Comparison of ENCODE assay signal across 9 cellular contexts in the genomic region with DNA sequence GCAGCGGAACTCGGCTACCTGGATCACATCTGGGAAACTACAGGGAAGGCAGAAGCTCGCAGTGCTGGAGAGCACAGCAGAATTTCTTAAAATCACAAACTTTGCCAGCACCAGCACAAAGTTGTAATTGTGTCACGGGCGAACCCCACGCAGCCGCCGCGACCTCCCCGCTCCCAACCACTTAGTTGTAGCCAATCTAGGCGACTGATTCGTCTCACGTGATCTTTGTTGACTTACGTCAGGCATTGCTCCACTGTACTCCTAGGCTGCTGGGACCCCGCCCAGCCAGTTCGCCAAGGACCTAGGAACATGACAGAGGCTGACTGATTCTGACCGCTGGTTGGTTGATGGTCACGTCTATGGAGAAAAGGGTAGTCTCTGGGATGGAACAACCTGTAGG. TPM values are rescaled to one million over a fixed set of nuclear protein-coding genes. Genes with fewer than 3 reads are reported as not detected.
A peak's percentile ranks its signal among the peaks of the same experiment; 100 is the strongest.
DNase-seq lines count a peak whose midpoint lies in the region; ATAC-seq and TF ChIP-seq lines count a peak whose summit lies in the region.
"Had no signal": no experiment of that assay in that cellular context is flagged by ENCODE, and none has a peak within 500 bp of the region (broad histone marks: within the 10 kb centered on the region; RNA-seq: fewer than 3 reads in every experiment).

UTY (minus strand) TSS at position 206 of the 400 bp plus-strand sequence. CDS start 368 bp downstream, outside the sequence.

- peaks cover 17% of the 10 kb centered on the region for H3K4me1 Mint-ChIP-seq in activated T-helper 1 cell treated with anti-CD3 and anti-CD28 coated beads, Interleukin-12 subunit alpha, Interleukin-12 subunit beta, Interleukin-2, Interleukin-4 antibody, amounts not matched to agents 30 ng/mL and 10 ng/mL and 1 ng/mL, durations not matched to agents 14 hours and 24 hours and 36 hours (ENCODE audit: low read depth)
- H3K4me1 Mint-ChIP-seq in Caco-2 (ENCODE audit: low read depth, unreplicated experiment) (no peaks in the 10 kb centered on the region), progenitor cell of endocrine pancreas (ENCODE audit: low read depth) (no peaks in the 10 kb centered on the region)

- H3K9me3 ChIP-seq in MG63 (no peaks in the 10 kb centered on the region), Caco-2 (no peaks in the 10 kb centered on the region)

- POLR2A ChIA-PET in Caco-2 (lab: Charles Lee) = no interaction called here

- H3K36me3 ChIP-seq in MG63 (peaks cover 3% of the 10 kb centered on the region; the same call in 1 of the 2 replicates), Caco-2 (ENCODE audit: control insufficient read depth, insufficient read depth, low read length) (no peaks in the 10 kb centered on the region)

- peak; percentile 87 for DNase-seq in MG63
- DNase-seq in activated T-helper 1 cell treated with anti-CD3 and anti-CD28 coated beads, Interleukin-12 subunit alpha, Interleukin-12 subunit beta, Interleukin-2, Interleukin-4 antibody, amounts not matched to agents 30 ng/mL and 10 ng/mL and 1 ng/mL, durations not matched to agents 14 hours and 24 hours and 36 hours (ENCODE audit: low spot score) = peak; percentile 67
- DNase-seq in iPS DF 19.7 (ENCODE audit: low read depth, low spot score) = peak; percentile 83
- DNase-seq in stimulated activated CD8-positive, alpha-beta memory T cell treated with anti-CD3 and anti-CD28 coated beads, Interleukin-12 subunit alpha, Interleukin-12 subunit beta, amount 100 ng/mL, for 1 hour (ENCODE audit: low read depth) = peak; percentile 41
- DNase-seq in Caco-2 = no peak
- DNase-seq in NCI-H524 treated with DMSO at 0.1 percent for 48 hours (lab: John Stamatoyannopoulos, UW) = no peak
- no peak for DNase-seq in progenitor cell of endocrine pancreas (ENCODE audit: low spot score, unreplicated experiment)

- peak within 1 kb of the TSS; percentile 89 for H3K4me3 Mint-ChIP-seq in activated T-helper 1 cell treated with anti-CD3 and anti-CD28 coated beads, Interleukin-12 subunit alpha, Interleukin-12 subunit beta, Interleukin-2, Interleukin-4 antibody, amounts not matched to agents 30 ng/mL and 10 ng/mL and 1 ng/mL, durations not matched to agents 14 hours and 24 hours and 36 hours
- H3K4me3 Mint-ChIP-seq in Caco-2 (ENCODE audit: unreplicated experiment) (no peak within 1 kb of the TSS), progenitor cell of endocrine pancreas (ENCODE audit: low read depth) (no peak within 1 kb of the TSS)

- TF ChIP-seq CTCF in Caco-2 (IDR thresholded peaks at IDR 0.05; ENCODE audit: insufficient read depth in 1 of 2, low read depth in 1 of 2, low read length in 1 of 2, severe bottlenecking in 1 of 2, unreplicated experiment in 1 of 2) = no peak
- no peak for TF ChIP-seq CTCF in progenitor cell of endocrine pancreas (IDR thresholded peaks at IDR 0.05; ENCODE audit: unreplicated experiment)

- H3K27me3 Mint-ChIP-seq in activated T-helper 1 cell treated with anti-CD3 and anti-CD28 coated beads, Interleukin-12 subunit alpha, Interleukin-12 subunit beta, Interleukin-2, Interleukin-4 antibody, amounts not matched to agents 30 ng/mL and 10 ng/mL and 1 ng/mL, durations not matched to agents 14 hours and 24 hours and 36 hours (ENCODE audit: insufficient read depth) = peaks cover 3% of the 10 kb centered on the region
- H3K27me3 Mint-ChIP-seq in Caco-2 (ENCODE audit: insufficient read depth, unreplicated experiment) = no peaks in the 10 kb centered on the region
- no peaks in the 10 kb centered on the region for H3K27me3 Mint-ChIP-seq in progenitor cell of endocrine pancreas

- H3K4me3 ChIP-seq in MG63 (peak within 1 kb of the TSS; percentile 87), Caco-2 (ENCODE audit: low read depth, low read length) (no peak within 1 kb of the TSS)

- peak; percentile 89 for ATAC-seq in GM21367 (IDR thresholded peaks at IDR 0.05; ENCODE audit: unreplicated experiment)

- H3K27me3 ChIP-seq in MG63 (no peaks in the 10 kb centered on the region), Caco-2 (replicated peaks; ENCODE audit: control insufficient read depth, insufficient read depth, low read length) (no peaks in the 10 kb centered on the region)

- H3K36me3 Mint-ChIP-seq in activated T-helper 1 cell treated with anti-CD3 and anti-CD28 coated beads, Interleukin-12 subunit alpha, Interleukin-12 subunit beta, Interleukin-2, Interleukin-4 antibody, amounts not matched to agents 30 ng/mL and 10 ng/mL and 1 ng/mL, durations not matched to agents 14 hours and 24 hours and 36 hours (ENCODE audit: low read depth) = peaks cover 12% of the 10 kb centered on the region
- H3K36me3 Mint-ChIP-seq in Caco-2 (ENCODE audit: insufficient read depth, unreplicated experiment) = no peaks in the 10 kb centered on the region
- H3K36me3 Mint-ChIP-seq in progenitor cell of endocrine pancreas (ENCODE audit: insufficient read depth) = no peaks in the 10 kb centered on the region

- intact Hi-C loops in activated T-helper 1 cell treated with anti-CD3 and anti-CD28 coated beads, Interleukin-12 subunit alpha, Interleukin-12 subunit beta, Interleukin-2, Interleukin-4 antibody, amounts not matched to agents 30 ng/mL and 10 ng/mL and 1 ng/mL, durations not matched to agents 14 hours and 24 hours and 36 hours (cut with micrococcal nuclease) = loop anchor here (1.0 to 5.0 kb wide), 6 partner anchors 44 to 817 kb away; partner anchors contain the start of gene DDX3Y
- intact Hi-C loops in Caco-2 (cut with micrococcal nuclease; ENCODE audit: unreplicated experiment) = no loop called here

- H3K9me3 Mint-ChIP-seq in activated T-helper 1 cell treated with anti-CD3 and anti-CD28 coated beads, Interleukin-12 subunit alpha, Interleukin-12 subunit beta, Interleukin-2, Interleukin-4 antibody, amounts not matched to agents 30 ng/mL and 10 ng/mL and 1 ng/mL, durations not matched to agents 14 hours and 24 hours and 36 hours = no peaks in the 10 kb centered on the region
- H3K9me3 Mint-ChIP-seq in Caco-2 (ENCODE audit: unreplicated experiment) (no peaks in the 10 kb centered on the region), progenitor cell of endocrine pancreas (ENCODE audit: low read depth) (no peaks in the 10 kb centered on the region)

- no TSS peak for BruUV-seq in Caco-2 (replicated peaks; lab: Mats Ljungman, UMichigan)

- CTCF ChIA-PET in Caco-2 (lab: Charles Lee) = no interaction called here

- peak within 1 kb of the TSS; percentile 89 for H3K27ac Mint-ChIP-seq in activated T-helper 1 cell treated with anti-CD3 and anti-CD28 coated beads, Interleukin-12 subunit alpha, Interleukin-12 subunit beta, Interleukin-2, Interleukin-4 antibody, amounts not matched to agents 30 ng/mL and 10 ng/mL and 1 ng/mL, durations not matched to agents 14 hours and 24 hours and 36 hours
- H3K27ac Mint-ChIP-seq in Caco-2 (ENCODE audit: unreplicated experiment) (no peak within 1 kb of the TSS), progenitor cell of endocrine pancreas (no peak within 1 kb of the TSS)

- H3K4me1 ChIP-seq in Caco-2 = no peaks in the 10 kb centered on the region

RNA-seq across cellular contexts. Expression of gene UTY, which starts in this region (rescaled TPM):
- total RNA-seq in MG63 (2014; rRNA removed; shearing (Covaris generic); ENCODE audit: low replicate concordance) = 4.2 and 11.4 TPM in 2 replicates
- 22.1 and 25.4 TPM in 2 replicates for total RNA-seq in activated T-helper 1 cell treated with anti-CD3 and anti-CD28 coated beads, Interleukin-12 subunit alpha, Interleukin-12 subunit beta, Interleukin-2, Interleukin-4 antibody, amounts not matched to agents 30 ng/mL and 10 ng/mL and 1 ng/mL, durations not matched to agents 14 hours and 24 hours and 36 hours
- total RNA-seq in Caco-2 (2022) (not detected in 2 replicates), progenitor cell of endocrine pancreas (not detected in 2 replicates)
- total RNA-seq: SK-MEL-5 had no signal

Comparison
In these comparisons a context has a peak if more than half of its experiments do, and no peak if none do; other contexts are left out.
1. DNase-seq: peak in MG63 (single experiment), activated T-helper 1 cell treated with anti-CD3 and anti-CD28 coated beads, Interleukin-12 subunit alpha, Interleukin-12 subunit beta, Interleukin-2, Interleukin-4 antibody, amounts not matched to agents 30 ng/mL and 10 ng/mL and 1 ng/mL, durations not matched to agents 14 hours and 24 hours and 36 hours (single experiment), iPS DF 19.7 (single experiment) and stimulated activated CD8-positive, alpha-beta memory T cell treated with anti-CD3 and anti-CD28 coated beads, Interleukin-12 subunit alpha, Interleukin-12 subunit beta, amount 100 ng/mL, for 1 hour (single experiment); none in Caco-2 (0 of 2), NCI-H524 treated with DMSO at 0.1 percent for 48 hours (single experiment) and progenitor cell of endocrine pancreas (single experiment).